9 cellular contexts compared by ENCODE assay signal in the genomic region with DNA sequence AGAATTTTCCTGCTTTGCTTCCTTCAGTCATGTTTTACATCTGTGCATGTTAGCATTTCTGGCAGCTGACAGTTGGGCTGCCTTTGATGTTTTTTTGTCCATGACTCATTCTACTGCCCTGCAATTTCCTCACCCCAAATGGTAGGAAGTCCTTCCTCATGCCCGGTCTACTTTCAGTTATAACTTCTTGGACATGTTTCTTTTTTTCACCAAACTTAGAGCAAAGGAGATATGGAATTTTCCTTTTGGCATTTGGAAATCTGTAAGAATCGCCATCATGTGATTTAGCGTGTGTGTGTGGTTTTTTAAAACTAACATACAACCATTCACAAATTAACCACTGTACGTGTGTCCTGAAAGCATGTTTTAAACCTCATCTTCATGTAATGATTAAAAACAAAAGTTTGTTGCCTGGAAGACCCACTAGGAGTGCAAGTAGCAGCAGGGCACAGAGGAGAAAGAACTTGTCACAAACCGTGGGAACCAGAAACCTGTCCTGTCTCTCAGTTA.
A peak's percentile ranks its signal among the peaks of the same experiment; 100 is the strongest.
DNase-seq lines count a peak whose midpoint lies in the region; ATAC-seq, FAIRE-seq and TF ChIP-seq lines count a peak whose summit lies in the region.
"Had no signal": no experiment of that assay in that cellular context is flagged by ENCODE, and none has a peak within 500 bp of the region (broad histone marks: within the 10 kb centered on the region; RNA-seq: fewer than 3 reads in every experiment).

No MANE protein-coding gene starts in this region.

- H3K4me3 ChIP-seq in AG04449 (ENCODE audit: low read depth, low read length) (peak overlapping the region; percentile 34), bronchial epithelial cell (ENCODE audit: low read depth, low read length) (no peak overlapping the region)

- FAIRE-seq in bronchial epithelial cell (lab: Jason Lieb, UNC) = peak; percentile 13
- FAIRE-seq: colon had no signal

- ATAC-seq in GM18907 (IDR thresholded peaks at IDR 0.05; ENCODE audit: unreplicated experiment) (peak; percentile 87), HG03520 (IDR thresholded peaks at IDR 0.05; ENCODE audit: unreplicated experiment) (peak; percentile 77), GM21367 (IDR thresholded peaks at IDR 0.05; ENCODE audit: unreplicated experiment) (no peak)

- DNase-seq in AG04449 (ENCODE audit: low read depth, low spot score) (no peak), bronchial epithelial cell (ENCODE audit: low read depth) (peak; percentile 75), NCI-H1092 treated with DMSO at 0.1 percent for 48 hours (lab: John Stamatoyannopoulos, UW) (no peak), cerebellar cortex (ENCODE audit: low spot score) (no peak), GOT3 (lab: John Stamatoyannopoulos, UW) (no peak)

- H3K36me3 ChIP-seq in bronchial epithelial cell (ENCODE audit: control insufficient read depth, insufficient read depth, low read length) = no peaks in the 10 kb centered on the region

- POLR2A ChIA-PET in AG04449 (lab: Yijun Ruan, JAX) = no interaction called here

- TF ChIP-seq CTCF in AG04449 (IDR thresholded peaks at IDR 0.05; ENCODE audit: insufficient read depth, low read length, missing control alignments) = no peak
- no peak for TF ChIP-seq CTCF in bronchial epithelial cell (IDR thresholded peaks at IDR 0.05; ENCODE audit: insufficient read depth, low read length, severe bottlenecking)

- CTCF ChIA-PET in AG04449 (lab: Yijun Ruan, JAX) = no interaction called here

- no peaks in the 10 kb centered on the region for H3K27me3 ChIP-seq in bronchial epithelial cell (ENCODE audit: control insufficient read depth, insufficient read depth, low read length)
